1 cellular context compared by ENCODE assay signal in the genomic region with DNA sequence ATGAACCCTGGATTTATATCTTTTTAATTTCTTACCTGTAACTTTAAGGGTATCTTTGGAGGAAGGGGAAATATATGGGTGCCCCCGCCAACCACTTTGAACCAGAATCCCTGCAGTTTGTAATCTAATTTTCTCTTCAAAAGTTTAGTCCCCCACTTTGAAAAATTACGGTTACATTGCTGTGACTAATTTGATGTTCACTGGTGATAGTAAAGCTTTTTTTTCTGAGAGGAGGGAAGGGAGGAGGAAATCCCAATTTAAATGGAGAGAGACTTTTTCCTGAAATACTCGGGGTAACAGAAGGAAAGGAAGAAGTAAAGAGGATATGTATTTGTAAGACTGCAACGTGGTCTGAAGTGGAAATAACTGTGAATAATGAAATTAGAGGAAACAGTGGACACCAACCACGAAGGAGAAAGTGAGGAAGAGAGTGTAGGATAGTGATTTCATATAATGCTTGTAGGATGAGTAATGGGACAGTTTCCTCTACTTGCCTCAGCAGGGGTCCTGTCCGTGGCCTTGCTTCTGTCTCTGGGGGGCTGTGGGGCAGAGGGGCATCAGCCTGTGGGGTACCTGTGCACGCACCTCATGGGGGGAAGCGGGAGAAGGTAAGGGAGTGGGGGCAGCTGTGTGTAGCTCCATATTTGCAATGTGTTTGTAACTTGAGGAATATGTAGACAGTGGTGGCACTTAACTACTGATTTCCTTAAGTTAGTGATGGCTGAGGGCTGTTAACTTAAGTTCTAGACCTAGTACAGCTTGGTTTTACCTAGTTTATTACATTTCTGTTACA.
TF ChIP-seq lines count a peak whose summit lies in the region.

No MANE protein-coding gene starts in this region.

TF ChIP-seq in K562, 482 proteins besides CTCF, POLR2A, EP300 and RAD21 (continued from another document):
- TF ChIP-seq, protein P1, sequence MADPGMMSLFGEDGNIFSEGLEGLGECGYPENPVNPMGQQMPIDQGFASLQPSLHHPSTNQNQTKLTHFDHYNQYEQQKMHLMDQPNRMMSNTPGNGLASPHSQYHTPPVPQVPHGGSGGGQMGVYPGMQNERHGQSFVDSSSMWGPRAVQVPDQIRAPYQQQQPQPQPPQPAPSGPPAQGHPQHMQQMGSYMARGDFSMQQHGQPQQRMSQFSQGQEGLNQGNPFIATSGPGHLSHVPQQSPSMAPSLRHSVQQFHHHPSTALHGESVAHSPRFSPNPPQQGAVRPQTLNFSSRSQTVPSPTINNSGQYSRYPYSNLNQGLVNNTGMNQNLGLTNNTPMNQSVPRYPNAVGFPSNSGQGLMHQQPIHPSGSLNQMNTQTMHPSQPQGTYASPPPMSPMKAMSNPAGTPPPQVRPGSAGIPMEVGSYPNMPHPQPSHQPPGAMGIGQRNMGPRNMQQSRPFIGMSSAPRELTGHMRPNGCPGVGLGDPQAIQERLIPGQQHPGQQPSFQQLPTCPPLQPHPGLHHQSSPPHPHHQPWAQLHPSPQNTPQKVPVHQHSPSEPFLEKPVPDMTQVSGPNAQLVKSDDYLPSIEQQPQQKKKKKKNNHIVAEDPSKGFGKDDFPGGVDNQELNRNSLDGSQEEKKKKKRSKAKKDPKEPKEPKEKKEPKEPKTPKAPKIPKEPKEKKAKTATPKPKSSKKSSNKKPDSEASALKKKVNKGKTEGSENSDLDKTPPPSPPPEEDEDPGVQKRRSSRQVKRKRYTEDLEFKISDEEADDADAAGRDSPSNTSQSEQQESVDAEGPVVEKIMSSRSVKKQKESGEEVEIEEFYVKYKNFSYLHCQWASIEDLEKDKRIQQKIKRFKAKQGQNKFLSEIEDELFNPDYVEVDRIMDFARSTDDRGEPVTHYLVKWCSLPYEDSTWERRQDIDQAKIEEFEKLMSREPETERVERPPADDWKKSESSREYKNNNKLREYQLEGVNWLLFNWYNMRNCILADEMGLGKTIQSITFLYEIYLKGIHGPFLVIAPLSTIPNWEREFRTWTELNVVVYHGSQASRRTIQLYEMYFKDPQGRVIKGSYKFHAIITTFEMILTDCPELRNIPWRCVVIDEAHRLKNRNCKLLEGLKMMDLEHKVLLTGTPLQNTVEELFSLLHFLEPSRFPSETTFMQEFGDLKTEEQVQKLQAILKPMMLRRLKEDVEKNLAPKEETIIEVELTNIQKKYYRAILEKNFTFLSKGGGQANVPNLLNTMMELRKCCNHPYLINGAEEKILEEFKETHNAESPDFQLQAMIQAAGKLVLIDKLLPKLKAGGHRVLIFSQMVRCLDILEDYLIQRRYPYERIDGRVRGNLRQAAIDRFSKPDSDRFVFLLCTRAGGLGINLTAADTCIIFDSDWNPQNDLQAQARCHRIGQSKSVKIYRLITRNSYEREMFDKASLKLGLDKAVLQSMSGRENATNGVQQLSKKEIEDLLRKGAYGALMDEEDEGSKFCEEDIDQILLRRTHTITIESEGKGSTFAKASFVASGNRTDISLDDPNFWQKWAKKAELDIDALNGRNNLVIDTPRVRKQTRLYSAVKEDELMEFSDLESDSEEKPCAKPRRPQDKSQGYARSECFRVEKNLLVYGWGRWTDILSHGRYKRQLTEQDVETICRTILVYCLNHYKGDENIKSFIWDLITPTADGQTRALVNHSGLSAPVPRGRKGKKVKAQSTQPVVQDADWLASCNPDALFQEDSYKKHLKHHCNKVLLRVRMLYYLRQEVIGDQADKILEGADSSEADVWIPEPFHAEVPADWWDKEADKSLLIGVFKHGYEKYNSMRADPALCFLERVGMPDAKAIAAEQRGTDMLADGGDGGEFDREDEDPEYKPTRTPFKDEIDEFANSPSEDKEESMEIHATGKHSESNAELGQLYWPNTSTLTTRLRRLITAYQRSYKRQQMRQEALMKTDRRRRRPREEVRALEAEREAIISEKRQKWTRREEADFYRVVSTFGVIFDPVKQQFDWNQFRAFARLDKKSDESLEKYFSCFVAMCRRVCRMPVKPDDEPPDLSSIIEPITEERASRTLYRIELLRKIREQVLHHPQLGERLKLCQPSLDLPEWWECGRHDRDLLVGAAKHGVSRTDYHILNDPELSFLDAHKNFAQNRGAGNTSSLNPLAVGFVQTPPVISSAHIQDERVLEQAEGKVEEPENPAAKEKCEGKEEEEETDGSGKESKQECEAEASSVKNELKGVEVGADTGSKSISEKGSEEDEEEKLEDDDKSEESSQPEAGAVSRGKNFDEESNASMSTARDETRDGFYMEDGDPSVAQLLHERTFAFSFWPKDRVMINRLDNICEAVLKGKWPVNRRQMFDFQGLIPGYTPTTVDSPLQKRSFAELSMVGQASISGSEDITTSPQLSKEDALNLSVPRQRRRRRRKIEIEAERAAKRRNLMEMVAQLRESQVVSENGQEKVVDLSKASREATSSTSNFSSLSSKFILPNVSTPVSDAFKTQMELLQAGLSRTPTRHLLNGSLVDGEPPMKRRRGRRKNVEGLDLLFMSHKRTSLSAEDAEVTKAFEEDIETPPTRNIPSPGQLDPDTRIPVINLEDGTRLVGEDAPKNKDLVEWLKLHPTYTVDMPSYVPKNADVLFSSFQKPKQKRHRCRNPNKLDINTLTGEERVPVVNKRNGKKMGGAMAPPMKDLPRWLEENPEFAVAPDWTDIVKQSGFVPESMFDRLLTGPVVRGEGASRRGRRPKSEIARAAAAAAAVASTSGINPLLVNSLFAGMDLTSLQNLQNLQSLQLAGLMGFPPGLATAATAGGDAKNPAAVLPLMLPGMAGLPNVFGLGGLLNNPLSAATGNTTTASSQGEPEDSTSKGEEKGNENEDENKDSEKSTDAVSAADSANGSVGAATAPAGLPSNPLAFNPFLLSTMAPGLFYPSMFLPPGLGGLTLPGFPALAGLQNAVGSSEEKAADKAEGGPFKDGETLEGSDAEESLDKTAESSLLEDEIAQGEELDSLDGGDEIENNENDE (IDR thresholded peaks at IDR 0.05; ENCODE audit: low read depth, low read length): no peak
- no peak for TF ChIP-seq SPI1 (IDR thresholded peaks at IDR 0.05; ENCODE audit: borderline replicate concordance, low read depth, low read length)
- TF ChIP-seq FOXJ3 (CRISPR knock-in tag; IDR thresholded peaks at IDR 0.05): no peak
- peak in 1 of 2 experiments; percentile 41; a peak in 1 of 4 replicates for TF ChIP-seq KDM1A (IDR thresholded peaks at IDR 0.05)
- TF ChIP-seq BRD9 (IDR thresholded peaks at IDR 0.05; ENCODE audit: low read depth, partially characterized antibody): no peak
- peak; percentile 27; the same call in 1 of the 2 replicates for TF ChIP-seq DPF2 (IDR thresholded peaks at IDR 0.05)
- no peak for TF ChIP-seq SREBF1 (IDR thresholded peaks at IDR 0.05; ENCODE audit: borderline replicate concordance, low read depth, low read length)
